ENCODE assay signal across 22 cellular contexts in the genomic region with DNA sequence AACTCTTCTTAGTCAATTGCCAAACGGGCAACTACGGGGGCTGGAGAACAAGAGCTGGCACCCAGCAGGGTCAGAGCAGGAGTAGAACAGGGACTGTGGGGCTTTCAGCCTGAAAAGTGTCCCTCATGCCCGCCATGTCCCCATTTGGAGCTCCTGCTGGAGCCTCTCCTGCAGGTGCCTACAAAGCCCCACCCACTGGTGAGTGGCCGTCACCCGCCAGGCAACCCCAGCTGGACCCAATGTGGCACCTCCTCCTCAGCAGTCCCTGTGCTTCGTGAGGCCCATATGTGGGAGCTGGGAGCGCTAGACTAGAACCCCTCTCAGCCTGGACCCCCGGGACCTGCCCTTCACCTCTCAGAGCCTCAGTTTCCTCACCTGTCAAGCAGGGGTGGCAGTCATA. TPM values are rescaled to one million over a fixed set of nuclear protein-coding genes. Genes with fewer than 3 reads are reported as not detected.
DNase-seq lines count a peak whose midpoint lies in the region; ATAC-seq and TF ChIP-seq lines count a peak whose summit lies in the region.
"Had no signal": no experiment of that assay in that cellular context is flagged by ENCODE, and none has a peak within 500 bp of the region (broad histone marks: within the 10 kb centered on the region; RNA-seq: fewer than 3 reads in every experiment).

No MANE protein-coding gene starts in this region.

- H3K4me3 ChIP-seq in endodermal cell (ENCODE audit: low read length) = no peak overlapping the region
- no peak overlapping the region for H3K4me3 ChIP-seq in brain microvascular endothelial cell (ENCODE audit: low read depth, low read length)
- H3K4me3 ChIP-seq: GM23248 had no signal

- H3K36me3 Mint-ChIP-seq in IgD-negative memory B cell = peaks cover 4% of the 10 kb centered on the region
- peaks cover 2% of the 10 kb centered on the region for H3K36me3 Mint-ChIP-seq in endodermal cell (ENCODE audit: low read depth)
- no peaks in the 10 kb centered on the region for H3K36me3 Mint-ChIP-seq in mesothelial cell of epicardium
- peaks cover 16% of the 10 kb centered on the region for H3K36me3 Mint-ChIP-seq in stimulated activated memory B cell treated with anti-CD40 and anti-IgM and Interleukin-4, amounts not matched to agents 10 μg/mL and 1 μg/mL and 100 μg/mL, for 72 hours
- H3K36me3 Mint-ChIP-seq: natural killer cell had no signal

- H3K27ac Mint-ChIP-seq in IgD-negative memory B cell (peak overlapping the region; percentile 64 to 86 (median 71)), endodermal cell (no peak overlapping the region), mesothelial cell of epicardium (peak overlapping the region; percentile 83)
- peak overlapping the region; percentile 87 for H3K27ac Mint-ChIP-seq in stimulated activated memory B cell treated with anti-CD40 and anti-IgM and Interleukin-4, amounts not matched to agents 10 μg/mL and 1 μg/mL and 100 μg/mL, for 72 hours
- H3K27ac Mint-ChIP-seq: activated naive CD4-positive, alpha-beta T cell treated with anti-CD3 and anti-CD28 coated beads for 36 hours; natural killer cell; T-helper 2 cell treated with Interferon-gamma antibody and Interleukin-4, amounts not matched to agents 5 μg/mL and 100 μg/mL, for 36 hours had no signal

- no peaks in the 10 kb centered on the region for H3K9me3 ChIP-seq in endodermal cell (ENCODE audit: control insufficient read depth, low read length)
- H3K9me3 ChIP-seq: tibial nerve had no signal

- H3K27me3 Mint-ChIP-seq in IgD-negative memory B cell = no peaks in the 10 kb centered on the region
- H3K27me3 Mint-ChIP-seq in endodermal cell (ENCODE audit: insufficient read depth) = no peaks in the 10 kb centered on the region
- no peaks in the 10 kb centered on the region for H3K27me3 Mint-ChIP-seq in mesothelial cell of epicardium (ENCODE audit: low read depth)
- H3K27me3 Mint-ChIP-seq in stimulated activated memory B cell treated with anti-CD40 and anti-IgM and Interleukin-4, amounts not matched to agents 10 μg/mL and 1 μg/mL and 100 μg/mL, for 72 hours = no peaks in the 10 kb centered on the region
- H3K27me3 Mint-ChIP-seq: memory B cell had no signal

- H3K9me3 Mint-ChIP-seq in IgD-negative memory B cell (no peaks in the 10 kb centered on the region), endodermal cell (peaks cover 1% of the 10 kb centered on the region), mesothelial cell of epicardium (no peaks in the 10 kb centered on the region)
- H3K9me3 Mint-ChIP-seq in stimulated activated memory B cell treated with anti-CD40 and anti-IgM and Interleukin-4, amounts not matched to agents 10 μg/mL and 1 μg/mL and 100 μg/mL, for 72 hours = no peaks in the 10 kb centered on the region
- H3K9me3 Mint-ChIP-seq: activated naive CD4-positive, alpha-beta T cell treated with anti-CD3 and anti-CD28 coated beads for 36 hours; activated T-cell treated with anti-CD3 and anti-CD28 coated beads, Interleukin-2, amount 50 U/mL, for 4 hours; memory B cell; natural killer cell; T-helper 2 cell treated with Interferon-gamma antibody and Interleukin-4, amounts not matched to agents 5 μg/mL and 100 μg/mL, for 36 hours had no signal

- DNase-seq in endodermal cell = no peak
- DNase-seq in mesothelial cell of epicardium (ENCODE audit: low spot score in 2 of 2, unreplicated experiment in 2 of 2) = no peak
- DNase-seq in HUDEP-2 (lab: John Stamatoyannopoulos, UW; ENCODE audit: unreplicated experiment in 76 of 76) = no peak
- no peak for DNase-seq in brain microvascular endothelial cell
- DNase-seq: activated CD4-positive, CD25-positive, alpha-beta regulatory T cell; activated naive CD4-positive, alpha-beta T cell treated with anti-CD3 and anti-CD28 coated beads for 36 hours; activated T-cell treated with anti-CD3 and anti-CD28 coated beads, Interleukin-2, amount 50 U/mL, for 4 hours; AML-193; anterior cingulate cortex; Calu3; cerebellar nuclear complex; EL; natural killer cell; NCI-H1436 treated with DMSO at 0.1 percent for 48 hours; NCI-H748 treated with DMSO at 0.1 percent for 48 hours had no signal

- H3K4me1 Mint-ChIP-seq in IgD-negative memory B cell = peaks cover 36 to 48% (median 46%) of the 10 kb centered on the region in 3 donors
- H3K4me1 Mint-ChIP-seq in endodermal cell = peaks cover under 1% of the 10 kb centered on the region
- H3K4me1 Mint-ChIP-seq in mesothelial cell of epicardium = peaks cover 39% of the 10 kb centered on the region
- peaks cover 88% of the 10 kb centered on the region for H3K4me1 Mint-ChIP-seq in stimulated activated memory B cell treated with anti-CD40 and anti-IgM and Interleukin-4, amounts not matched to agents 10 μg/mL and 1 μg/mL and 100 μg/mL, for 72 hours

- no peak overlapping the region for H3K9ac ChIP-seq in endodermal cell (ENCODE audit: extremely low read depth, low read length, poor library complexity, severe bottlenecking)
- H3K9ac ChIP-seq: GM23248 had no signal

- H3K27me3 ChIP-seq in endodermal cell (ENCODE audit: control insufficient read depth, insufficient read depth, low read length, poor library complexity, severe bottlenecking) (no peaks in the 10 kb centered on the region), brain microvascular endothelial cell (replicated peaks) (no peaks in the 10 kb centered on the region)
- H3K27me3 ChIP-seq: tibial nerve had no signal

- H3K4me3 Mint-ChIP-seq in IgD-negative memory B cell = peak overlapping the region in 1 of 4 donors; percentile 42
- no peak overlapping the region for H3K4me3 Mint-ChIP-seq in endodermal cell
- no peak overlapping the region for H3K4me3 Mint-ChIP-seq in mesothelial cell of epicardium
- H3K4me3 Mint-ChIP-seq in stimulated activated memory B cell treated with anti-CD40 and anti-IgM and Interleukin-4, amounts not matched to agents 10 μg/mL and 1 μg/mL and 100 μg/mL, for 72 hours = no peak overlapping the region
- H3K4me3 Mint-ChIP-seq: activated naive CD4-positive, alpha-beta T cell treated with anti-CD3 and anti-CD28 coated beads for 36 hours; activated T-cell treated with anti-CD3 and anti-CD28 coated beads, Interleukin-2, amount 50 U/mL, for 4 hours; memory B cell; natural killer cell; T-helper 2 cell treated with Interferon-gamma antibody and Interleukin-4, amounts not matched to agents 5 μg/mL and 100 μg/mL, for 36 hours had no signal

- H3K4me1 ChIP-seq in endodermal cell (ENCODE audit: control insufficient read depth, insufficient read depth, low read length) = no peaks in the 10 kb centered on the region

- in situ Hi-C loops in brain microvascular endothelial cell (cut with HindIII; ENCODE audit: low pct_ligation_motif_present, low sequenced_read_pairs) = no loop called here

- TF ChIP-seq CTCF in endodermal cell (conservative IDR thresholded peaks at IDR 0.05) (no peak), mesothelial cell of epicardium (IDR thresholded peaks at IDR 0.05; ENCODE audit: unreplicated experiment) (no peak), brain microvascular endothelial cell (IDR thresholded peaks at IDR 0.05; ENCODE audit: low read depth, low read length, missing control alignments) (no peak)

- H3K27ac ChIP-seq in endodermal cell (ENCODE audit: low read depth, low read length) (peak overlapping the region; percentile 63), brain microvascular endothelial cell (no peak overlapping the region)
- H3K27ac ChIP-seq: GM23248 had no signal

- 94 to 100% methylated on average over 5 to 8 of the region's 8 CpGs for WGBS in endodermal cell (ENCODE audit: insufficient coverage in 1 of 2, insufficient read length in 1 of 2), 2 experiments

- no peaks in the 10 kb centered on the region for H3K36me3 ChIP-seq in endodermal cell (ENCODE audit: control insufficient read depth, insufficient read depth, low read length)
- H3K36me3 ChIP-seq in brain microvascular endothelial cell (replicated peaks) = no peaks in the 10 kb centered on the region
- H3K36me3 ChIP-seq: tibial nerve had no signal

- no peak for ATAC-seq in stimulated activated memory B cell treated with anti-CD40 and anti-IgM and Interleukin-4, amounts not matched to agents 10 μg/mL and 1 μg/mL and 100 μg/mL, for 72 hours
- ATAC-seq in HG02623 (IDR thresholded peaks at IDR 0.05; ENCODE audit: unreplicated experiment) = no peak
- ATAC-seq: activated T-cell treated with anti-CD3 and anti-CD28 coated beads, Interleukin-2, amount 50 U/mL, for 4 hours; natural killer cell had no signal

RNA-seq across cellular contexts. Expression of gene VAV2, which starts 40.9 kb away (rescaled TPM):
- 28.7 TPM for polyA plus RNA-seq in IgD-negative memory B cell
- total RNA-seq in endodermal cell = 10 to 100 TPM; 29.8 to 35.9 TPM
- polyA plus RNA-seq in endodermal cell (2013, experiment 1 of 2) = 35.5 TPM
- 31.9 TPM for polyA plus RNA-seq in endodermal cell (2013, experiment 2 of 2)
- 57.5 to 62.1 TPM (median 61.9 TPM) in 3 replicates for total RNA-seq in mesothelial cell of epicardium
